ENCODE assay signal across 8 cellular contexts in the genomic region with DNA sequence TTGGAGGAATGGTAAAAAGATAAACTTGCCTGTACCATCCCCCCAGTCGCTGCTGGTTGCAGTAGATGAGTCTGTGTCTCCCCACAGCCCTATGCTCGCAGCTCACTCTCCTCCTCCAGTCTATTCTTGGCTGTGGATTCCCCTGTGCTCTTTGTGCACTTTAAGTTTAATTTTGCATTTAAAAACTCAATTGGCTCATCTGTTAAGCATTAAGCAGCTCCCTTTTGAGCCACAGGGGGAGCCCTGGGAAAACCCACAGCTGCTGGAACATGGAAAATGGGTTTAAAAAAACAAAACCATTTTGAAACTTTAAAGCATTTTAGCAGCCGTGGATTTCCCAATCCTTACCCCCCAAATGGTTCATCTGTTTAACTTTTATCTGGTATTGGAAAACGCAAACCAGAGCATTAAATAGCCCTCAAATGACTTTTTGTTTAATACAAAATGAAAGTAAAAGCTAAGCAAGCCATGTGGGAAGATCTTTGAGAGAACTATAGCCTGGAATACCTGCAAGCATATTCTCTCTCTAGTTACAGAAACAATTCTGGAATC.
DNase-seq lines count a peak whose midpoint lies in the region; ATAC-seq and TF ChIP-seq lines count a peak whose summit lies in the region.

No MANE protein-coding gene starts in this region.

- H3K4me3 ChIP-seq in RWPE2 (ENCODE audit: severe bottlenecking), result peak overlapping the region; percentile 10
- H3K4me3 ChIP-seq in fibroblast of the aortic adventitia (ENCODE audit: low read depth, low read length), result peak overlapping the region; percentile 47
- H3K4me3 ChIP-seq in ovary, result peak overlapping the region; percentile 8

- H3K27me3 ChIP-seq in RWPE2 (ENCODE audit: insufficient read depth, poor library complexity, severe bottlenecking), result no peaks in the 10 kb centered on the region
- no peaks in the 10 kb centered on the region for H3K27me3 ChIP-seq in ovary

- H3K9me3 ChIP-seq in RWPE2 (ENCODE audit: severe bottlenecking), result no peaks in the 10 kb centered on the region
- H3K9me3 ChIP-seq in ovary, result no peaks in the 10 kb centered on the region

- no peak for TF ChIP-seq POLR2A in ovary (IDR thresholded peaks at IDR 0.05)

- no peak for TF ChIP-seq EP300 in ovary (IDR thresholded peaks at IDR 0.05)

- CTCF ChIA-PET in activated CD8-positive, alpha-beta memory T cell treated with anti-CD3 and anti-CD28 coated beads, Interleukin-2, amount 10 ng/mL, durations not matched to agents 7 days and 5 days (lab: Charles Lee), result no interaction called here

- peaks cover 22% of the 10 kb centered on the region for H3K4me1 ChIP-seq in RWPE2 (ENCODE audit: insufficient read depth, poor library complexity, severe bottlenecking)
- H3K4me1 ChIP-seq in ovary (ENCODE audit: insufficient read depth), result no peaks in the 10 kb centered on the region

- 17 to 19% (median 17%) methylated on average over 4 of the region's 4 CpGs for WGBS in ovary, 3 donors

- no peak overlapping the region for H3K27ac ChIP-seq in RWPE2 (ENCODE audit: poor library complexity, severe bottlenecking)
- H3K27ac ChIP-seq in ovary, result no peak overlapping the region

- peak; percentile 32 for DNase-seq in NCI-H146 (lab: John Stamatoyannopoulos, UW)
- DNase-seq in NCI-H146 treated with DMSO at 0.1 percent for 48 hours (lab: John Stamatoyannopoulos, UW; ENCODE audit: unreplicated experiment), result no peak
- no peak for DNase-seq in RWPE2 (ENCODE audit: low spot score)
- peak; percentile 94 for DNase-seq in fibroblast of the aortic adventitia (ENCODE audit: low read depth)
- no peak for DNase-seq in ovary
- no peak for DNase-seq in KG1 (lab: John Stamatoyannopoulos, UW)
- DNase-seq in activated CD8-positive, alpha-beta memory T cell treated with anti-CD3 and anti-CD28 coated beads, Interleukin-2, amount 10 ng/mL, durations not matched to agents 7 days and 5 days, result no peak

- ATAC-seq in HG03095 (IDR thresholded peaks at IDR 0.05; ENCODE audit: unreplicated experiment) (peak; percentile 52), RWPE2 (ENCODE audit: low read depth) (peak; percentile 60)
- ATAC-seq in activated CD8-positive, alpha-beta memory T cell treated with anti-CD3 and anti-CD28 coated beads, Interleukin-2, amount 10 ng/mL, durations not matched to agents 7 days and 5 days, result no peak

- H3K36me3 ChIP-seq in RWPE2 (ENCODE audit: low read depth) (no peaks in the 10 kb centered on the region), ovary (no peaks in the 10 kb centered on the region)

- no peaks in the 10 kb centered on the region for H3K9me3 Mint-ChIP-seq in activated CD8-positive, alpha-beta memory T cell treated with anti-CD3 and anti-CD28 coated beads, Interleukin-2, amount 10 ng/mL, durations not matched to agents 7 days and 5 days (ENCODE audit: low read depth)

- no peak overlapping the region for H3K27ac Mint-ChIP-seq in activated CD8-positive, alpha-beta memory T cell treated with anti-CD3 and anti-CD28 coated beads, Interleukin-2, amount 10 ng/mL, durations not matched to agents 7 days and 5 days

- no peaks in the 10 kb centered on the region for H3K36me3 Mint-ChIP-seq in activated CD8-positive, alpha-beta memory T cell treated with anti-CD3 and anti-CD28 coated beads, Interleukin-2, amount 10 ng/mL, durations not matched to agents 7 days and 5 days

- H3K4me1 Mint-ChIP-seq in activated CD8-positive, alpha-beta memory T cell treated with anti-CD3 and anti-CD28 coated beads, Interleukin-2, amount 10 ng/mL, durations not matched to agents 7 days and 5 days, result no peaks in the 10 kb centered on the region

- H3K4me3 Mint-ChIP-seq in activated CD8-positive, alpha-beta memory T cell treated with anti-CD3 and anti-CD28 coated beads, Interleukin-2, amount 10 ng/mL, durations not matched to agents 7 days and 5 days, result no peak overlapping the region

- intact Hi-C loops in ovary (cut with DNase I), result no loop called here

- no peaks in the 10 kb centered on the region for H3K27me3 Mint-ChIP-seq in activated CD8-positive, alpha-beta memory T cell treated with anti-CD3 and anti-CD28 coated beads, Interleukin-2, amount 10 ng/mL, durations not matched to agents 7 days and 5 days

- TF ChIP-seq CTCF in RWPE2 (IDR thresholded peaks at IDR 0.05; ENCODE audit: poor library complexity, severe bottlenecking) (peak; percentile 68), fibroblast of the aortic adventitia (IDR thresholded peaks at IDR 0.05; ENCODE audit: insufficient read depth, low read length) (peak; percentile 93), ovary (IDR thresholded peaks at IDR 0.05) (no peak)

Comparison
In these comparisons a context has a peak if more than half of its experiments do, and no peak if none do; other contexts are left out.
1. DNase-seq: peak in NCI-H146 (single experiment) and fibroblast of the aortic adventitia (single experiment); none in NCI-H146 treated with DMSO at 0.1 percent for 48 hours (single experiment), RWPE2 (single experiment), ovary (0 of 5), KG1 (single experiment) and activated CD8-positive, alpha-beta memory T cell treated with anti-CD3 and anti-CD28 coated beads, Interleukin-2, amount 10 ng/mL, durations not matched to agents 7 days and 5 days (single experiment).
2. CTCF ChIP-seq: peak in RWPE2 (single experiment) and fibroblast of the aortic adventitia (single experiment); none in ovary (0 of 3).
3. Peak in every context shown above with its lines, with median percentiles within 50 percentile points of each other: H3K4me3 ChIP-seq.